ENCODE assay signal across 14 cellular contexts in genomic region chr7:4957847-4958476, GRCh38. TPM values are rescaled to one million over a fixed set of nuclear protein-coding genes. Genes with fewer than 3 reads are reported as not detected.
DNase-seq lines count a peak whose midpoint lies in the region; ATAC-seq and TF ChIP-seq lines count a peak whose summit lies in the region.
"Had no signal": no experiment of that assay in that cellular context is flagged by ENCODE, and none has a peak within 500 bp of the region (broad histone marks: within the 10 kb centered on the region; RNA-seq: fewer than 3 reads in every experiment).

No MANE protein-coding gene starts in this region.

- H3K9me3 Mint-ChIP-seq in H9 (peaks cover 3% of the 10 kb centered on the region in 2 experiments; a peak in 2 of 5 replicates), nephron (no peaks in the 10 kb centered on the region)
- H3K9me3 Mint-ChIP-seq in effector memory CD8-positive, alpha-beta T cell: no peaks in the 10 kb centered on the region

- H3K4me3 Mint-ChIP-seq in H9 (peak overlapping the region; percentile 70 to 91), nephron (peak overlapping the region; percentile 83 to 86 (median 83))
- peak overlapping the region; percentile 56 to 73 for H3K4me3 Mint-ChIP-seq in effector memory CD8-positive, alpha-beta T cell

- no peaks in the 10 kb centered on the region for H3K79me1 ChIP-seq in H9 (ENCODE audit: insufficient read depth, low read depth, low read length, poor library complexity, severe bottlenecking)

- no peak overlapping the region for H4K5ac ChIP-seq in H9 (ENCODE audit: insufficient read length, low read depth, low read length)

- ATAC-seq in effector memory CD8-positive, alpha-beta T cell (replicated peaks): no peak
- no peak for ATAC-seq in GM19467 (IDR thresholded peaks at IDR 0.05; ENCODE audit: unreplicated experiment)

- no peaks in the 10 kb centered on the region for H4K20me1 ChIP-seq in H9 (ENCODE audit: control insufficient read depth, insufficient read depth, insufficient read length)

- H3K9ac ChIP-seq in H9 (ENCODE audit: extremely low read depth, insufficient read length, low read length): no peak overlapping the region

- no peak overlapping the region for H3K23ac ChIP-seq in H9 (ENCODE audit: insufficient read length, low read depth, low read length)

- H2BK5ac ChIP-seq in H9 (ENCODE audit: insufficient read length, low read length): no peak overlapping the region

- WGBS in H9 (ENCODE audit: extremely low coverage, insufficient read length, low lambda C conversion rate): no CpG with 5 or more reads among the region's 13 CpGs

- H3K4ac ChIP-seq in H9 (ENCODE audit: low read depth, low read length): no peak overlapping the region

- no peak overlapping the region for H4K91ac ChIP-seq in H9 (ENCODE audit: insufficient read length, low read depth, low read length)

- no peaks in the 10 kb centered on the region for H3K4me1 ChIP-seq in H9 (ENCODE audit: insufficient read depth, low read length)
- H3K4me1 ChIP-seq: BE2C had no signal

- H3K18ac ChIP-seq in H9 (ENCODE audit: insufficient read length, low read depth, low read length): no peak overlapping the region

- no peak overlapping the region; the same call in 1 of the 2 replicates for H3K14ac ChIP-seq in H9 (ENCODE audit: insufficient read depth, low read length)

- H3K27ac Mint-ChIP-seq in H9 (peak overlapping the region in 1 of 3 experiments; percentile 16; a peak in 1 of 7 replicates), nephron (no peak overlapping the region)
- no peak overlapping the region for H3K27ac Mint-ChIP-seq in effector memory CD8-positive, alpha-beta T cell

- peaks cover 12% of the 10 kb centered on the region; the same call in 1 of the 2 replicates for H3K27me3 ChIP-seq in H9 (ENCODE audit: insufficient read depth, low read length)
- H3K27me3 ChIP-seq: pancreas had no signal

- H3K9me3 ChIP-seq in H9 (ENCODE audit: control insufficient read depth, low read depth, low read length): no peaks in the 10 kb centered on the region
- H3K9me3 ChIP-seq: BE2C, left ventricle myocardium inferior, pancreas had no signal

- no peaks in the 10 kb centered on the region for H3K23me2 ChIP-seq in H9 (ENCODE audit: insufficient read length, low read depth, low read length, poor library complexity, severe bottlenecking)

- H3K4me2 ChIP-seq in H9 (ENCODE audit: insufficient read depth, insufficient read length, low read length): peak overlapping the region; percentile 46

- no peak overlapping the region for H2BK20ac ChIP-seq in H9 (ENCODE audit: low read depth, low read length, poor library complexity, severe bottlenecking)

- DNase-seq in AG20443 (ENCODE audit: low spot score) (peak; percentile 9), H9 (no peak), NK-92 (lab: John Stamatoyannopoulos, UW; ENCODE audit: unreplicated experiment) (no peak), NCI-H510A (lab: John Stamatoyannopoulos, UW) (no peak), GM19240 (ENCODE audit: insufficient read length, low spot score) (no peak)
- DNase-seq in effector memory CD8-positive, alpha-beta T cell: no peak
- DNase-seq: BE2C, left ventricle myocardium inferior, NCI-H2029 treated with DMSO at 0.1 percent for 48 hours had no signal

- H3K79me2 ChIP-seq in H9 (ENCODE audit: insufficient read depth, low read length): no peaks in the 10 kb centered on the region

- H2BK120ac ChIP-seq in H9 (ENCODE audit: low read depth, low read length, poor library complexity, severe bottlenecking): no peak overlapping the region

- no peak overlapping the region for H2BK15ac ChIP-seq in H9 (ENCODE audit: low read depth, low read length)

- H3T11ph ChIP-seq in H9 (ENCODE audit: low read length): no peak overlapping the region

- H3K27me3 Mint-ChIP-seq in H9 (ENCODE audit: low read depth) (peaks cover 70% of the 10 kb centered on the region), nephron (ENCODE audit: low read depth) (peaks cover 64% of the 10 kb centered on the region)
- H3K27me3 Mint-ChIP-seq in effector memory CD8-positive, alpha-beta T cell: peaks cover 55 to 80% of the 10 kb centered on the region in 2 donors

- no peak overlapping the region for H2AK5ac ChIP-seq in H9 (ENCODE audit: insufficient read length, low read length)

- no peak overlapping the region for H2BK12ac ChIP-seq in H9 (ENCODE audit: insufficient read length, low read depth, low read length)

- no peak overlapping the region for H3K27ac ChIP-seq in H9 (ENCODE audit: insufficient read length, low read depth, low read length)
- H3K27ac ChIP-seq: left ventricle myocardium inferior, pancreas, VCaP had no signal

- no peak overlapping the region for H4K8ac ChIP-seq in H9 (replicated peaks; ENCODE audit: insufficient read length, low read depth, low read length)

- no peak for TF ChIP-seq CTCF in H9 (conservative IDR thresholded peaks at IDR 0.05)
- TF ChIP-seq CTCF in nephron (IDR thresholded peaks at IDR 0.05; ENCODE audit: unreplicated experiment in 3 of 3): no peak

- H3K4me1 Mint-ChIP-seq in H9 (peaks cover 5% of the 10 kb centered on the region in 2 experiments), nephron (peaks cover 6% of the 10 kb centered on the region)
- peaks cover 0 to 4% of the 10 kb centered on the region in 2 donors for H3K4me1 Mint-ChIP-seq in effector memory CD8-positive, alpha-beta T cell (ENCODE audit: low read depth in 2 of 2)

- H3K56ac ChIP-seq in H9 (ENCODE audit: insufficient read length, low read depth, low read length): no peak overlapping the region

- H3K36me3 Mint-ChIP-seq in H9 (ENCODE audit: insufficient read depth in 1 of 3, low read depth in 3 of 3) (no peaks in the 10 kb centered on the region; a peak in 1 of 7 replicates), nephron (ENCODE audit: low read depth) (no peaks in the 10 kb centered on the region)
- no peaks in the 10 kb centered on the region for H3K36me3 Mint-ChIP-seq in effector memory CD8-positive, alpha-beta T cell (ENCODE audit: insufficient read depth)

- H2AFZ ChIP-seq in H9 (ENCODE audit: low read length): no peak overlapping the region

RNA-seq across cellular contexts. Expression of gene MMD2, which starts 1.0 kb away (rescaled TPM):
- 0.11 and 0.20 TPM in 2 replicates for total RNA-seq in H9 (2021)
- total RNA-seq: left ventricle myocardium inferior, pancreas, SK-MEL-5 had no signal
